ENCODE assay signal across 8 cellular contexts in the genomic region with DNA sequence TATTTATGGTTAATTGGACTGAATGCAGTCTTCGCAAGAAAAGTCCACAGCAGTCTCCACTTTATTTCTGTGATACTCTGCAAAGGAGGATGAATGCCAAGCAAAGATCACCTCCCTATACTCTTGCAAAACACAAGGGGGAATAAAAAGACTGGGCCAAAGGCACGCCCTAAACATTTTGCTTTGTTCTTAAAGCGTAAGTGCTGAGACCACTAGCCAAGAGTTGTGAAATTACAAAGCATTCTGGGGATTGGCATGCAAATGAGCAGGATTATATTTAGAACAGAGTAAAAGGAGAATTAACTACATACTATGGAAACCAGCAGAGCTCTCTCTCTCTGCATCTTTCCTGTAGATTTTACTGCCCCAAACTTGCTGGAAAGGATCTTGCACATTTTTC. TPM values are rescaled to one million over a fixed set of nuclear protein-coding genes. Genes with fewer than 3 reads are reported as not detected.
A peak's percentile ranks its signal among the peaks of the same experiment; 100 is the strongest.
DNase-seq lines count a peak whose midpoint lies in the region; ATAC-seq, FAIRE-seq and TF ChIP-seq lines count a peak whose summit lies in the region.

No MANE protein-coding gene starts in this region.

- peaks cover 91% of the 10 kb centered on the region for H3K27me3 Mint-ChIP-seq in central memory CD8-positive, alpha-beta T cell

- no peak overlapping the region for H3K14ac ChIP-seq in trophoblast cell (ENCODE audit: low read length)

- TF ChIP-seq CTCF in ovary (IDR thresholded peaks at IDR 0.05): no peak

- H3K9me3 Mint-ChIP-seq in central memory CD8-positive, alpha-beta T cell: no peaks in the 10 kb centered on the region

- H3K4me1 Mint-ChIP-seq in central memory CD8-positive, alpha-beta T cell: peaks cover 10% of the 10 kb centered on the region

- no peak overlapping the region for H3K4me2 ChIP-seq in trophoblast cell (ENCODE audit: low read length)

- H2BK5ac ChIP-seq in trophoblast cell (ENCODE audit: low read depth, low read length, poor library complexity): no peak overlapping the region

- no peak overlapping the region for H3K18ac ChIP-seq in trophoblast cell (ENCODE audit: low read length)

- H3K9ac ChIP-seq in ES-I3 (ENCODE audit: low read depth, low read length) (peak overlapping the region; percentile 85), trophoblast cell (ENCODE audit: low read length) (no peak overlapping the region)

- ATAC-seq in HG03565 (IDR thresholded peaks at IDR 0.05; ENCODE audit: unreplicated experiment): peak; percentile 63
- no peak for ATAC-seq in central memory CD8-positive, alpha-beta T cell (replicated peaks; ENCODE audit: extremely low read depth, poor library complexity, severe bottlenecking)
- no peak for ATAC-seq in HG02571 (IDR thresholded peaks at IDR 0.05; ENCODE audit: unreplicated experiment)

- no peak for TF ChIP-seq POLR2A in ovary (IDR thresholded peaks at IDR 0.05)

- H3K27ac ChIP-seq in ovary (peak overlapping the region in 1 of 2 donors; percentile 92), trophoblast cell (ENCODE audit: low read depth, low read length) (no peak overlapping the region), small intestine (ENCODE audit: low read depth in 1 of 2, low read length in 1 of 2) (peak overlapping the region in 1 of 2 donors; percentile 9)

- no peaks in the 10 kb centered on the region for H3K27me3 ChIP-seq in ovary
- H3K27me3 ChIP-seq in trophoblast cell (ENCODE audit: insufficient read depth, low read length): no peaks in the 10 kb centered on the region
- peaks cover 5 to 8% of the 10 kb centered on the region in 2 donors for H3K27me3 ChIP-seq in small intestine (ENCODE audit: control insufficient read depth in 2 of 2, insufficient read depth in 2 of 2, low read length in 2 of 2)

- 7 to 18% (median 9%) methylated on average over 3 of the region's 3 CpGs for WGBS in ovary, 3 donors
- no CpG with 5 or more reads among the region's 3 CpGs for WGBS in trophoblast cell (ENCODE audit: extremely low coverage, insufficient coverage, insufficient read length)
- 39 to 52% (median 47%) methylated on average over 3 of the region's 3 CpGs for WGBS in small intestine, 3 donors

- H3K4ac ChIP-seq in trophoblast cell (ENCODE audit: low read depth, low read length): no peak overlapping the region

- peak overlapping the region; percentile 11 for H3K4me3 ChIP-seq in ovary
- no peak overlapping the region for H3K4me3 ChIP-seq in trophoblast cell (ENCODE audit: low read depth, low read length)
- no peak overlapping the region for H3K4me3 ChIP-seq in small intestine (ENCODE audit: low read depth in 1 of 2, low read length in 2 of 2)

- no peak overlapping the region for H2AFZ ChIP-seq in trophoblast cell (ENCODE audit: insufficient read depth, low read length, poor library complexity)

- no peak overlapping the region for H2BK120ac ChIP-seq in trophoblast cell (ENCODE audit: insufficient read depth, low read length, poor library complexity)

- no peak for DNase-seq in central memory CD8-positive, alpha-beta T cell (ENCODE audit: low spot score in 2 of 2)
- DNase-seq in ovary: peak in 2 of 5 donors; percentile 42 to 76
- no peak for DNase-seq in trophoblast cell
- DNase-seq in small intestine: no peak
- DNase-seq in activated CD8-positive, alpha-beta memory T cell treated with anti-CD3 and anti-CD28 coated beads, Interleukin-2, amount 50 U/mL, for 48 hours: no peak

- TF ChIP-seq EP300 in ovary (IDR thresholded peaks at IDR 0.05): peak; percentile 46

- H3K9me3 ChIP-seq in ES-I3 (ENCODE audit: control insufficient read depth, insufficient read depth, low read length) (no peaks in the 10 kb centered on the region), ovary (no peaks in the 10 kb centered on the region), trophoblast cell (ENCODE audit: insufficient read depth, low read depth, low read length) (no peaks in the 10 kb centered on the region), small intestine (ENCODE audit: control insufficient read depth, low read depth) (no peaks in the 10 kb centered on the region)

- H3K4me3 Mint-ChIP-seq in central memory CD8-positive, alpha-beta T cell: peak overlapping the region; percentile 88

- no peak overlapping the region for H2BK12ac ChIP-seq in trophoblast cell (ENCODE audit: low read length)

- H3K4me1 ChIP-seq in ES-I3 (ENCODE audit: insufficient read depth, low read length): peaks cover 15% of the 10 kb centered on the region
- H3K4me1 ChIP-seq in ovary (ENCODE audit: insufficient read depth): peaks cover 17% of the 10 kb centered on the region
- peaks cover 5 to 8% of the 10 kb centered on the region in 2 experiments for H3K4me1 ChIP-seq in trophoblast cell (ENCODE audit: control insufficient read depth in 1 of 2, insufficient read depth in 2 of 2, low read length in 2 of 2)
- H3K4me1 ChIP-seq in small intestine (ENCODE audit: control insufficient read depth in 2 of 2, insufficient read depth in 1 of 2, low read depth in 1 of 2, low read length in 1 of 2): no peaks in the 10 kb centered on the region

- H3K36me3 ChIP-seq in ES-I3 (ENCODE audit: insufficient read depth, low read length): no peaks in the 10 kb centered on the region
- no peaks in the 10 kb centered on the region for H3K36me3 ChIP-seq in ovary
- H3K36me3 ChIP-seq in trophoblast cell (ENCODE audit: control insufficient read depth in 1 of 2, insufficient read depth in 2 of 2, low read length in 2 of 2): no peaks in the 10 kb centered on the region
- no peaks in the 10 kb centered on the region for H3K36me3 ChIP-seq in small intestine (ENCODE audit: control insufficient read depth in 2 of 2, insufficient read depth in 2 of 2, low read length in 2 of 2)

- peaks cover 19% of the 10 kb centered on the region for H3K79me1 ChIP-seq in trophoblast cell (ENCODE audit: low read length)

- H4K8ac ChIP-seq in trophoblast cell (ENCODE audit: low read depth, low read length): no peak overlapping the region

- H4K12ac ChIP-seq in trophoblast cell (ENCODE audit: low read depth, low read length): no peak overlapping the region

- H3K27ac Mint-ChIP-seq in central memory CD8-positive, alpha-beta T cell (ENCODE audit: low read depth): no peak overlapping the region

- intact Hi-C loops in ovary (cut with DNase I): loop anchor here in 2 of 4 donors (2.0 to 10.0 kb wide), 3 partner anchors 49 to 109 kb away; no protein-coding TSS in a partner anchor

- H3K79me2 ChIP-seq in trophoblast cell (ENCODE audit: control insufficient read depth, insufficient read depth, low read length, poor library complexity): peaks cover 19% of the 10 kb centered on the region

- H3K36me3 Mint-ChIP-seq in central memory CD8-positive, alpha-beta T cell (ENCODE audit: insufficient read depth): no peaks in the 10 kb centered on the region

- FAIRE-seq in small intestine (lab: Jason Lieb, UNC): no peak

- H2AK5ac ChIP-seq in trophoblast cell (ENCODE audit: low read length): no peak overlapping the region

- H4K91ac ChIP-seq in trophoblast cell (ENCODE audit: low read depth, low read length): no peak overlapping the region

- no peak overlapping the region for H3K23ac ChIP-seq in trophoblast cell (ENCODE audit: low read length)

RNA-seq across cellular contexts. Expression of a gene that starts 54.5 kb away (rescaled TPM):
- 100 to 1,000 TPM in 5 of 7 donors, 10 to 100 TPM in 2; 77.9 to 219 (median 155) TPM for total RNA-seq in ovary
- polyA plus RNA-seq in ovary (100 to 1,000 TPM; 159 to 606 TPM), small intestine (10 to 100 TPM in 2 of 3 donors, 1 to 10 TPM in 1; 2.2 to 32.0 (median 11.6) TPM)
- 126 and 133 TPM in 2 replicates for polyA plus RNA-seq in trophoblast cell (2013)

Comparison
In these comparisons a context has a peak if more than half of its experiments do, and no peak if none do; other contexts are left out.
1. RNA of a gene that starts 54.5 kb away (polyA plus RNA-seq): 159 to 606 TPM in ovary; 2.2 to 32.0 TPM in small intestine; every median in the first group is over 4 times any median in the second.